1 cellular context compared by ENCODE assay signal in genomic region chr1:233916706-233917105, GRCh38.
TF ChIP-seq lines count a peak whose summit lies in the region.

No MANE protein-coding gene starts in this region.

TF ChIP-seq in HCT116, 20 proteins besides CTCF, POLR2A, EP300 and RAD21 (continued from another document):
- TF ChIP-seq, protein P1, sequence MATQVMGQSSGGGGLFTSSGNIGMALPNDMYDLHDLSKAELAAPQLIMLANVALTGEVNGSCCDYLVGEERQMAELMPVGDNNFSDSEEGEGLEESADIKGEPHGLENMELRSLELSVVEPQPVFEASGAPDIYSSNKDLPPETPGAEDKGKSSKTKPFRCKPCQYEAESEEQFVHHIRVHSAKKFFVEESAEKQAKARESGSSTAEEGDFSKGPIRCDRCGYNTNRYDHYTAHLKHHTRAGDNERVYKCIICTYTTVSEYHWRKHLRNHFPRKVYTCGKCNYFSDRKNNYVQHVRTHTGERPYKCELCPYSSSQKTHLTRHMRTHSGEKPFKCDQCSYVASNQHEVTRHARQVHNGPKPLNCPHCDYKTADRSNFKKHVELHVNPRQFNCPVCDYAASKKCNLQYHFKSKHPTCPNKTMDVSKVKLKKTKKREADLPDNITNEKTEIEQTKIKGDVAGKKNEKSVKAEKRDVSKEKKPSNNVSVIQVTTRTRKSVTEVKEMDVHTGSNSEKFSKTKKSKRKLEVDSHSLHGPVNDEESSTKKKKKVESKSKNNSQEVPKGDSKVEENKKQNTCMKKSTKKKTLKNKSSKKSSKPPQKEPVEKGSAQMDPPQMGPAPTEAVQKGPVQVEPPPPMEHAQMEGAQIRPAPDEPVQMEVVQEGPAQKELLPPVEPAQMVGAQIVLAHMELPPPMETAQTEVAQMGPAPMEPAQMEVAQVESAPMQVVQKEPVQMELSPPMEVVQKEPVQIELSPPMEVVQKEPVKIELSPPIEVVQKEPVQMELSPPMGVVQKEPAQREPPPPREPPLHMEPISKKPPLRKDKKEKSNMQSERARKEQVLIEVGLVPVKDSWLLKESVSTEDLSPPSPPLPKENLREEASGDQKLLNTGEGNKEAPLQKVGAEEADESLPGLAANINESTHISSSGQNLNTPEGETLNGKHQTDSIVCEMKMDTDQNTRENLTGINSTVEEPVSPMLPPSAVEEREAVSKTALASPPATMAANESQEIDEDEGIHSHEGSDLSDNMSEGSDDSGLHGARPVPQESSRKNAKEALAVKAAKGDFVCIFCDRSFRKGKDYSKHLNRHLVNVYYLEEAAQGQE (IDR thresholded peaks at IDR 0.05; ENCODE audit: low read depth): no peak
- TF ChIP-seq EZH2phosphoT487 (IDR thresholded peaks at IDR 0.05; ENCODE audit: borderline replicate concordance) (no peak), POLR2AphosphoS5 (IDR thresholded peaks at IDR 0.05; ENCODE audit: low read depth, low read length) (no peak), CBX3 (IDR thresholded peaks at IDR 0.05; ENCODE audit: low read depth) (peak; percentile 39; the same call in 1 of the 2 replicates), CEBPB (IDR thresholded peaks at IDR 0.05; ENCODE audit: low read depth) (peak; percentile 34; the same call in 1 of the 2 replicates), EZH2 (IDR thresholded peaks at IDR 0.05) (no peak), ELF1 (IDR thresholded peaks at IDR 0.05; ENCODE audit: borderline replicate concordance, low read depth) (no peak), ZBTB33 (IDR thresholded peaks at IDR 0.05; ENCODE audit: extremely low read depth, insufficient replicate concordance, low read length) (no peak), JUND (IDR thresholded peaks at IDR 0.05) (peak; percentile 69), EGR1 (IDR thresholded peaks at IDR 0.05; ENCODE audit: low read depth) (no peak), SP1 (IDR thresholded peaks at IDR 0.05; ENCODE audit: low read depth) (peak; percentile 41; the same call in 1 of the 2 replicates), SIN3A (IDR thresholded peaks at IDR 0.05; ENCODE audit: low read depth) (no peak)
- TF ChIP-seq, protein P2, sequence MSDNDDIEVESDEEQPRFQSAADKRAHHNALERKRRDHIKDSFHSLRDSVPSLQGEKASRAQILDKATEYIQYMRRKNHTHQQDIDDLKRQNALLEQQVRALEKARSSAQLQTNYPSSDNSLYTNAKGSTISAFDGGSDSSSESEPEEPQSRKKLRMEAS (IDR thresholded peaks at IDR 0.05): peak; percentile 78
TF ChIP-seq in HCT116: peak in this region for 6.
